1 cellular context compared by ENCODE assay signal in genomic region chr7:496528-497295, GRCh38.
TF ChIP-seq lines count a peak whose summit lies in the region.

No MANE protein-coding gene starts in this region.

TF ChIP-seq in GM23338, 12 proteins besides CTCF, POLR2A, EP300 and RAD21 (continued from another document):
- TF ChIP-seq, protein P1, sequence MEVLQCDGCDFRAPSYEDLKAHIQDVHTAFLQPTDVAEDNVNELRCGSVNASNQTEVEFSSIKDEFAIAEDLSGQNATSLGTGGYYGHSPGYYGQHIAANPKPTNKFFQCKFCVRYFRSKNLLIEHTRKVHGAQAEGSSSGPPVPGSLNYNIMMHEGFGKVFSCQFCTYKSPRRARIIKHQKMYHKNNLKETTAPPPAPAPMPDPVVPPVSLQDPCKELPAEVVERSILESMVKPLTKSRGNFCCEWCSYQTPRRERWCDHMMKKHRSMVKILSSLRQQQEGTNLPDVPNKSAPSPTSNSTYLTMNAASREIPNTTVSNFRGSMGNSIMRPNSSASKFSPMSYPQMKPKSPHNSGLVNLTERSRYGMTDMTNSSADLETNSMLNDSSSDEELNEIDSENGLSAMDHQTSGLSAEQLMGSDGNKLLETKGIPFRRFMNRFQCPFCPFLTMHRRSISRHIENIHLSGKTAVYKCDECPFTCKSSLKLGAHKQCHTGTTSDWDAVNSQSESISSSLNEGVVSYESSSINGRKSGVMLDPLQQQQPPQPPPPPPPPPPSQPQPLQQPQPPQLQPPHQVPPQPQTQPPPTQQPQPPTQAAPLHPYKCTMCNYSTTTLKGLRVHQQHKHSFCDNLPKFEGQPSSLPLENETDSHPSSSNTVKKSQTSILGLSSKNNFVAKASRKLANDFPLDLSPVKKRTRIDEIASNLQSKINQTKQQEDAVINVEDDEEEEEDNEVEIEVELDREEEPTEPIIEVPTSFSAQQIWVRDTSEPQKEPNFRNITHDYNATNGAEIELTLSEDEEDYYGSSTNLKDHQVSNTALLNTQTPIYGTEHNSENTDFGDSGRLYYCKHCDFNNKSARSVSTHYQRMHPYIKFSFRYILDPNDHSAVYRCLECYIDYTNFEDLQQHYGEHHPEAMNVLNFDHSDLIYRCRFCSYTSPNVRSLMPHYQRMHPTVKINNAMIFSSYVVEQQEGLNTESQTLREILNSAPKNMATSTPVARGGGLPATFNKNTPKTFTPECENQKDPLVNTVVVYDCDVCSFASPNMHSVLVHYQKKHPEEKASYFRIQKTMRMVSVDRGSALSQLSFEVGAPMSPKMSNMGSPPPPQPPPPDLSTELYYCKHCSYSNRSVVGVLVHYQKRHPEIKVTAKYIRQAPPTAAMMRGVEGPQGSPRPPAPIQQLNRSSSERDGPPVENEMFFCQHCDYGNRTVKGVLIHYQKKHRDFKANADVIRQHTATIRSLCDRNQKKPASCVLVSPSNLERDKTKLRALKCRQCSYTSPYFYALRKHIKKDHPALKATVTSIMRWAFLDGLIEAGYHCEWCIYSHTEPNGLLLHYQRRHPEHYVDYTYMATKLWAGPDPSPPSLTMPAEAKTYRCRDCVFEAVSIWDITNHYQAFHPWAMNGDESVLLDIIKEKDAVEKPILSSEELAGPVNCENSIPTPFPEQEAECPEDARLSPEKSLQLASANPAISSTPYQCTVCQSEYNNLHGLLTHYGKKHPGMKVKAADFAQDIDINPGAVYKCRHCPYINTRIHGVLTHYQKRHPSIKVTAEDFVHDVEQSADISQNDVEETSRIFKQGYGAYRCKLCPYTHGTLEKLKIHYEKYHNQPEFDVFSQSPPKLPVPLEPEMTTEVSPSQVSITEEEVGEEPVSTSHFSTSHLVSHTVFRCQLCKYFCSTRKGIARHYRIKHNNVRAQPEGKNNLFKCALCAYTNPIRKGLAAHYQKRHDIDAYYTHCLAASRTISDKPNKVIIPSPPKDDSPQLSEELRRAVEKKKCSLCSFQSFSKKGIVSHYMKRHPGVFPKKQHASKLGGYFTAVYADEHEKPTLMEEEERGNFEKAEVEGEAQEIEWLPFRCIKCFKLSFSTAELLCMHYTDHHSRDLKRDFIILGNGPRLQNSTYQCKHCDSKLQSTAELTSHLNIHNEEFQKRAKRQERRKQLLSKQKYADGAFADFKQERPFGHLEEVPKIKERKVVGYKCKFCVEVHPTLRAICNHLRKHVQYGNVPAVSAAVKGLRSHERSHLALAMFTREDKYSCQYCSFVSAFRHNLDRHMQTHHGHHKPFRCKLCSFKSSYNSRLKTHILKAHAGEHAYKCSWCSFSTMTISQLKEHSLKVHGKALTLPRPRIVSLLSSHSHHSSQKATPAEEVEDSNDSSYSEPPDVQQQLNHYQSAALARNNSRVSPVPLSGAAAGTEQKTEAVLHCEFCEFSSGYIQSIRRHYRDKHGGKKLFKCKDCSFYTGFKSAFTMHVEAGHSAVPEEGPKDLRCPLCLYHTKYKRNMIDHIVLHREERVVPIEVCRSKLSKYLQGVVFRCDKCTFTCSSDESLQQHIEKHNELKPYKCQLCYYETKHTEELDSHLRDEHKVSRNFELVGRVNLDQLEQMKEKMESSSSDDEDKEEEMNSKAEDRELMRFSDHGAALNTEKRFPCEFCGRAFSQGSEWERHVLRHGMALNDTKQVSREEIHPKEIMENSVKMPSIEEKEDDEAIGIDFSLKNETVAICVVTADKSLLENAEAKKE (CRISPR knock-in tag; IDR thresholded peaks at IDR 0.05) = no peak
- TF ChIP-seq ZNF331 (CRISPR knock-in tag; IDR thresholded peaks at IDR 0.05; ENCODE audit: low read depth) (no peak), EZH2phosphoT487 (IDR thresholded peaks at IDR 0.05; ENCODE audit: unreplicated experiment) (no peak), POLR2AphosphoS5 (IDR thresholded peaks at IDR 0.05; ENCODE audit: low read depth) (no peak)
